Comparison of ENCODE assay signal across 22 cellular contexts in the genomic region with DNA sequence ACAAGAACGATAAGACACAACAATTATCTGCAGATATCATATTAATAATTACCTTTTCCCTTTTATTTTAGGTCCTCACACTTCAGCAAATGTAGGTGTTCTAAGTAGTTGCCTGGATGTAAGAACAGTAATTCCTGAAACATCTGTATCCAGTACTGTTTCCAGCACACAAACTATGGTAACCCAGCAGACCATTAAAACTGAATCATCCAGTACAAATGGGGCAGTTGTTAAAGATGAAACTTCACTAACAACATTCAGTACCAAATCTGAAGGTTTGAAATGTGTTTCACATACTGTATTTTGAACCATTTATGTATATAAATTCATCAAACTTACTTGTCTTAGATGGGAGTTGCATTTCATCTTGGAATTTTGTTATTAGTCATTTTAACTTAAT. TPM values are rescaled to one million over a fixed set of nuclear protein-coding genes. Genes with fewer than 3 reads are reported as not detected.
DNase-seq lines count a peak whose midpoint lies in the region; ATAC-seq, FAIRE-seq and TF ChIP-seq lines count a peak whose summit lies in the region.
"Had no signal": no experiment of that assay in that cellular context is flagged by ENCODE, and none has a peak within 500 bp of the region (broad histone marks: within the 10 kb centered on the region; RNA-seq: fewer than 3 reads in every experiment).

No MANE protein-coding gene starts in this region.

- H4K91ac ChIP-seq in IMR-90 (ENCODE audit: insufficient read depth, low read depth, low read length) = peak overlapping the region; percentile 26; the same call in 1 of the 2 replicates

- no TSS peak for BruUV-seq in IMR-90 (replicated peaks; lab: Mats Ljungman, UMichigan)

- no peak overlapping the region for H2AK9ac ChIP-seq in IMR-90 (replicated peaks; ENCODE audit: low read depth, low read length, poor library complexity)

- H3K4me2 ChIP-seq in A549 (no peak overlapping the region), IMR-90 (ENCODE audit: low read depth, low read length) (peak overlapping the region; percentile 40; the same call in 1 of the 2 replicates), osteoblast (ENCODE audit: insufficient read depth, low read length) (no peak overlapping the region)
- H3K4me2 ChIP-seq: KMS-11 had no signal

- H2BK15ac ChIP-seq in IMR-90 (ENCODE audit: low read depth, low read length) = no peak overlapping the region

- H3K23ac ChIP-seq in IMR-90 (ENCODE audit: low read depth, low read length) = no peak overlapping the region

- CTCF ChIA-PET in A549 (lab: Yijun Ruan, JAX) = interaction anchor here (0.7 kb wide), 1 partner anchor 15 kb away, joined by 4 read pairs; no protein-coding TSS in a partner anchor
- CTCF ChIA-PET in IMR-90 (lab: Yijun Ruan, JAX) = no interaction called here

- H2BK120ac ChIP-seq in IMR-90 (ENCODE audit: low read depth, low read length) = peak overlapping the region; percentile 58

- H3K4me3 ChIP-seq in A549 (no peak overlapping the region), IMR-90 (ENCODE audit: insufficient read depth, low read depth, low read length) (no peak overlapping the region), osteoblast (ENCODE audit: insufficient read depth, low read length) (no peak overlapping the region), lower lobe of right lung (no peak overlapping the region)

- H3K9me1 ChIP-seq in IMR-90 (ENCODE audit: insufficient read depth, low read length) = peaks cover 9% of the 10 kb centered on the region

- H3K79me2 ChIP-seq in osteoblast (ENCODE audit: insufficient read depth, low read length) = no peaks in the 10 kb centered on the region

- peak overlapping the region; percentile 27 for H2BK20ac ChIP-seq in IMR-90 (ENCODE audit: low read depth, low read length)

- 48% methylated on average over 1 of the region's 1 CpG for WGBS in A549 (ENCODE audit: missing lambda C conversion rate)
- no CpG with 5 or more reads among the region's 1 CpG for WGBS in IMR-90 (ENCODE audit: extremely low coverage in 2 of 2, insufficient read length in 1 of 2), 2 experiments

- no peak for TF ChIP-seq CTCF in A549 (IDR thresholded peaks at IDR 0.05)
- no peak for TF ChIP-seq CTCF in IMR-90 (conservative IDR thresholded peaks at IDR 0.05; ENCODE audit: low read depth, low read length)
- TF ChIP-seq CTCF in osteoblast (IDR thresholded peaks at IDR 0.05; ENCODE audit: extremely low read depth, low read depth, low read length) = no peak
- no peak for TF ChIP-seq CTCF in lower lobe of right lung (IDR thresholded peaks at IDR 0.05)

- H4K8ac ChIP-seq in IMR-90 (ENCODE audit: low read depth in 2 of 2, low read length in 2 of 2) = peak overlapping the region in 1 of 2 experiments; percentile 7; a peak in 2 of 4 replicates

- DNase-seq in A549 (ENCODE audit: low read depth in 1 of 2, low spot score in 1 of 2) (no peak), GM12891 (ENCODE audit: insufficient read length, low spot score) (no peak), IMR-90 (peak; percentile 53), osteoblast (ENCODE audit: insufficient read length, low spot score, missing footprints) (no peak), T-helper 9 cell (no peak), NAMALWA (ENCODE audit: low spot score) (no peak), COLO668 (lab: John Stamatoyannopoulos, UW; ENCODE audit: unreplicated experiment) (no peak), lower lobe of right lung (no peak)
- DNase-seq: 8988T; ACHN; AML-193; CD4-positive, alpha-beta T cell; DMS153; DMS79; GDM1; GOT3; H7; HFFc6 had no signal

- peak overlapping the region; percentile 12; the same call in 1 of the 2 replicates for H2AK5ac ChIP-seq in IMR-90 (ENCODE audit: low read depth, low read length)

- in situ Hi-C loops in IMR-90 (cut with MboI; ENCODE audit: low sequenced_read_pairs) = no loop called here

- no peaks in the 10 kb centered on the region for H4K20me1 ChIP-seq in IMR-90 (ENCODE audit: insufficient read depth, low read length)
- no peaks in the 10 kb centered on the region for H4K20me1 ChIP-seq in osteoblast (ENCODE audit: insufficient read depth, low read length)

- intact Hi-C loops in IMR-90 (cut with micrococcal nuclease) = no loop called here
- intact Hi-C loops in lower lobe of right lung (cut with DNase I) = no loop called here

- dilution Hi-C loops in IMR-90 (cut with HindIII; ENCODE audit: low sequenced_read_pairs, unreplicated experiment) = no loop called here

- H3K79me1 ChIP-seq in IMR-90 (ENCODE audit: low read depth in 1 of 2, low read length in 2 of 2) = peaks cover 8 to 30% of the 10 kb centered on the region in 2 experiments

- H2AFZ ChIP-seq in IMR-90 (replicated peaks; ENCODE audit: low read length, poor library complexity) (no peak overlapping the region), osteoblast (ENCODE audit: low read length) (no peak overlapping the region)

- no peak for ATAC-seq in A549
- ATAC-seq in IMR-90 (ENCODE audit: low read depth) = no peak
- no peak for ATAC-seq in lower lobe of right lung
- ATAC-seq: HCT116, HepG2 had no signal

- H3K9ac ChIP-seq in IMR-90 (ENCODE audit: low read depth, low read length) = no peak overlapping the region
- H3K9ac ChIP-seq: KMS-11 had no signal

- H3K9me3 ChIP-seq in A549 (no peaks in the 10 kb centered on the region), IMR-90 (ENCODE audit: control insufficient read depth, insufficient read depth, low read length) (no peaks in the 10 kb centered on the region), osteoblast (ENCODE audit: low read depth, low read length) (no peaks in the 10 kb centered on the region), lower lobe of right lung (no peaks in the 10 kb centered on the region)

- no peaks in the 10 kb centered on the region for H3K27me3 ChIP-seq in IMR-90 (ENCODE audit: control insufficient read depth, insufficient read depth, low read length)
- no peaks in the 10 kb centered on the region for H3K27me3 ChIP-seq in osteoblast (ENCODE audit: insufficient read depth, low read length)
- no peaks in the 10 kb centered on the region for H3K27me3 ChIP-seq in lower lobe of right lung (ENCODE audit: low read depth)

- TF ChIP-seq EP300 in A549 (IDR thresholded peaks at IDR 0.05) = no peak

- peak; percentile 63 for FAIRE-seq in A549 (lab: Jason Lieb, UNC)
- peak; percentile 20 for FAIRE-seq in GM12891 (lab: Jason Lieb, UNC)
- FAIRE-seq: HepG2 had no signal

- peak overlapping the region; percentile 30 for H3K14ac ChIP-seq in IMR-90 (replicated peaks; ENCODE audit: low read depth, low read length)

- TF ChIP-seq RAD21 in A549 (conservative IDR thresholded peaks at IDR 0.05 in 1 of 2, IDR thresholded peaks at IDR 0.05 in 1 of 2) (no peak), IMR-90 (IDR thresholded peaks at IDR 0.05; ENCODE audit: low read length) (no peak)

- peak overlapping the region; percentile 72 for H3K18ac ChIP-seq in IMR-90 (ENCODE audit: low read depth, low read length)

- no peak overlapping the region for H3K27ac ChIP-seq in A549
- H3K27ac ChIP-seq in IMR-90 (ENCODE audit: insufficient read depth, low read length) = peak overlapping the region; percentile 2; the same call in 1 of the 2 replicates
- peak overlapping the region; percentile 59 for H3K27ac ChIP-seq in osteoblast (ENCODE audit: low read depth, low read length)
- no peak overlapping the region for H3K27ac ChIP-seq in lower lobe of right lung
- H3K27ac ChIP-seq: C4-2B, KMS-11 had no signal

- peaks cover 21% of the 10 kb centered on the region for H3K36me3 ChIP-seq in IMR-90 (ENCODE audit: control insufficient read depth, insufficient read depth, low read length)
- peaks cover 63% of the 10 kb centered on the region for H3K36me3 ChIP-seq in osteoblast (ENCODE audit: insufficient read depth, low read length)
- H3K36me3 ChIP-seq in lower lobe of right lung = peaks cover 84% of the 10 kb centered on the region

- TF ChIP-seq POLR2A in A549 (IDR thresholded peaks at IDR 0.05; ENCODE audit: low read length) = no peak
- no peak for TF ChIP-seq POLR2A in GM12891 (IDR thresholded peaks at IDR 0.05; ENCODE audit: low read depth, low read length)
- no peak for TF ChIP-seq POLR2A in IMR-90 (IDR thresholded peaks at IDR 0.05; ENCODE audit: low read depth, low read length)

- no peak overlapping the region for H3K56ac ChIP-seq in IMR-90 (ENCODE audit: extremely low read depth, insufficient read depth, low read length)

- H4K5ac ChIP-seq in IMR-90 (ENCODE audit: low read depth, low read length) = peak overlapping the region; percentile 73; the same call in 1 of the 2 replicates

- peak overlapping the region; percentile 5; the same call in 1 of the 2 replicates for H3K4ac ChIP-seq in IMR-90 (ENCODE audit: low read depth, low read length)

- peak overlapping the region; percentile 93 for H2BK5ac ChIP-seq in IMR-90 (ENCODE audit: low read depth, low read length, poor library complexity, severe bottlenecking)

- H3K4me1 ChIP-seq in A549 (no peaks in the 10 kb centered on the region), IMR-90 (ENCODE audit: control insufficient read depth, insufficient read depth, low read length) (peaks cover 13% of the 10 kb centered on the region), osteoblast (ENCODE audit: insufficient read depth, low read length) (no peaks in the 10 kb centered on the region), lower lobe of right lung (no peaks in the 10 kb centered on the region)

- POLR2A ChIA-PET in A549 (lab: Yijun Ruan, JAX) (no interaction called here), IMR-90 (lab: Charles Lee; ENCODE audit: unreplicated experiment) (interaction anchor here (0.6 kb wide), 1 partner anchor 165 kb away, joined by 3 read pairs; a partner anchor contains a TSS)

RNA-seq across cellular contexts. Expression of a gene that starts 31.0 kb away (rescaled TPM):
- polyA plus RNA-seq in A549 (2011; rRNA removed) (10.0 and 10.6 TPM in 2 replicates), A549 (2017; fragmentation: RNase III; extraction: RNeasy Plus Mini Kit Qiagen cat#74134 plus additional on column Dnase treatment) (5.0 to 5.8 TPM (median 5.0 TPM) in 3 replicates), IMR-90 (2012; rRNA removed) (10.7 and 12.0 TPM in 2 replicates)
- polyA plus RNA-seq in A549 (2012; cell fraction: cytosol; rRNA removed) = 2.6 and 2.7 TPM in 2 replicates
- 1.8 and 2.0 TPM in 2 replicates for polyA plus RNA-seq in A549 (2012; cell fraction: nucleus; rRNA removed)
- polyA minus RNA-seq in A549 (2011; rRNA and poly(A)+ RNA removed) = 4.8 and 5.3 TPM in 2 replicates
- polyA plus RNA-seq in GM12891 (2012; ENCODE audit: low read depth, missing spikeins) = 4.2 TPM
- total RNA-seq in IMR-90 (2012; rRNA removed) (33.3 and 34.2 TPM in 2 replicates), osteoblast (25.7 and 27.7 TPM in 2 replicates), lower lobe of right lung (18.5 TPM)
- 2.1 and 2.8 TPM in 2 replicates for polyA plus RNA-seq in IMR-90 (2012; cell fraction: cytosol; rRNA removed)
- 3.9 and 35.5 TPM in 2 replicates for polyA plus RNA-seq in IMR-90 (2012; cell fraction: nucleus; rRNA removed; ENCODE audit: low replicate concordance)

RNA-seq across cellular contexts. Expression of a gene that starts 42.7 kb away (rescaled TPM):
- polyA plus RNA-seq in A549 (2011; rRNA removed) (40.0 and 70.2 TPM in 2 replicates), A549 (2017; fragmentation: RNase III; extraction: RNeasy Plus Mini Kit Qiagen cat#74134 plus additional on column Dnase treatment) (45.2 to 48.3 TPM (median 45.4 TPM) in 3 replicates), IMR-90 (2012; rRNA removed) (19.8 and 28.4 TPM in 2 replicates)
- polyA plus RNA-seq in A549 (2012; cell fraction: cytosol; rRNA removed) = 16.4 and 16.7 TPM in 2 replicates
- polyA plus RNA-seq in A549 (2012; cell fraction: nucleus; rRNA removed) = 7.2 and 10.8 TPM in 2 replicates
- 9.0 and 13.7 TPM in 2 replicates for polyA minus RNA-seq in A549 (2011; rRNA and poly(A)+ RNA removed)
- 17.0 TPM for polyA plus RNA-seq in GM12891 (2012; ENCODE audit: low read depth, missing spikeins)
- total RNA-seq in IMR-90 (2012; rRNA removed) (22.2 and 31.4 TPM in 2 replicates), osteoblast (22.4 and 25.7 TPM in 2 replicates), lower lobe of right lung (31.2 TPM)
- polyA plus RNA-seq in IMR-90 (2012; cell fraction: cytosol; rRNA removed) = 4.2 and 8.0 TPM in 2 replicates
- polyA plus RNA-seq in IMR-90 (2012; cell fraction: nucleus; rRNA removed; ENCODE audit: low replicate concordance) = 3.5 and 32.9 TPM in 2 replicates

RNA-seq across cellular contexts. Expression of a gene that starts 45.3 kb away (rescaled TPM):
- polyA plus RNA-seq in A549 (2011; rRNA removed) (0.43 and 0.45 TPM in 2 replicates), A549 (2017; fragmentation: RNase III; extraction: RNeasy Plus Mini Kit Qiagen cat#74134 plus additional on column Dnase treatment) (0.27 to 0.55 TPM (median 0.31 TPM) in 3 replicates), IMR-90 (2012; rRNA removed) (43.3 and 47.9 TPM in 2 replicates)
- polyA plus RNA-seq in A549 (2012; cell fraction: cytosol; rRNA removed) = 0.18 and 0.19 TPM in 2 replicates
- 0.16 and 0.32 TPM in 2 replicates for polyA plus RNA-seq in A549 (2012; cell fraction: nucleus; rRNA removed)
- not detected in 2 replicates for polyA minus RNA-seq in A549 (2011; rRNA and poly(A)+ RNA removed)
- polyA plus RNA-seq in GM12891 (2012; ENCODE audit: low read depth, missing spikeins) = 0.23 TPM
- total RNA-seq in IMR-90 (2012; rRNA removed) (30.8 and 33.5 TPM in 2 replicates), osteoblast (52.5 and 62.2 TPM in 2 replicates), lower lobe of right lung (10.5 TPM)
- polyA plus RNA-seq in IMR-90 (2012; cell fraction: cytosol; rRNA removed) = 19.6 and 26.2 TPM in 2 replicates
- 11.9 and 45.6 TPM in 2 replicates for polyA plus RNA-seq in IMR-90 (2012; cell fraction: nucleus; rRNA removed; ENCODE audit: low replicate concordance)
- total RNA-seq: CD4-positive, alpha-beta T cell; HepG2 had no signal
- polyA plus RNA-seq: HepG2 had no signal

Comparison
In these comparisons a context has a peak if more than half of its experiments do, and no peak if none do; other contexts are left out.
1. H3K27ac ChIP-seq: peak in IMR-90 (single experiment) and osteoblast (single experiment); none in A549 (0 of 2) and lower lobe of right lung (single experiment).